Comparison of ENCODE assay signal across 14 cellular contexts in genomic region chr19:14318873-14319272, GRCh38.
DNase-seq lines count a peak whose midpoint lies in the region; ATAC-seq and TF ChIP-seq lines count a peak whose summit lies in the region.
"Had no signal": no experiment of that assay in that cellular context is flagged by ENCODE, and none has a peak within 500 bp of the region (broad histone marks: within the 10 kb centered on the region; RNA-seq: fewer than 3 reads in every experiment).

No MANE protein-coding gene starts in this region.

- no peak overlapping the region for H3K4me3 ChIP-seq in astrocyte of the cerebellum (ENCODE audit: low read depth, low read length)
- H3K4me3 ChIP-seq: MG63 had no signal

- no peak overlapping the region for H3K4me3 Mint-ChIP-seq in mesothelial cell of epicardium
- H3K4me3 Mint-ChIP-seq: CD4-positive, alpha-beta memory T cell; naive B cell had no signal

- DNase-seq in ACHN (peak; percentile 8), GM13976 (ENCODE audit: low spot score) (peak; percentile 83), astrocyte of the cerebellum (ENCODE audit: low read depth) (no peak), iPS-NIHi7 (ENCODE audit: extremely low spot score) (peak; percentile 81), mesothelial cell of epicardium (ENCODE audit: low spot score in 2 of 2, unreplicated experiment in 2 of 2) (no peak), NCI-H526 treated with DMSO at 0.1 percent for 48 hours (lab: John Stamatoyannopoulos, UW) (no peak)
- DNase-seq in stimulated activated CD4-positive, alpha-beta T cell treated with anti-CD3 and anti-CD28 coated beads, Interleukin-2, amount 100 ng/mL, for 24 hours, result no peak
- DNase-seq: activated effector memory CD4-positive, alpha-beta T cell treated with Interleukin-2 at 50 U/mL for 16 hours; CD4-positive, alpha-beta memory T cell; hippocampal formation; MG63; naive B cell; stimulated activated CD4-positive, alpha-beta T cell treated with anti-CD3 and anti-CD28 coated beads, Interleukin-15, amount 100 ng/mL, for 24 hours had no signal

- no peaks in the 10 kb centered on the region for H3K4me1 Mint-ChIP-seq in mesothelial cell of epicardium

- peaks cover 5% of the 10 kb centered on the region for H3K36me3 Mint-ChIP-seq in mesothelial cell of epicardium
- H3K36me3 Mint-ChIP-seq: CD4-positive, alpha-beta memory T cell had no signal

- peak; percentile 52 for TF ChIP-seq CTCF in GM13976 (IDR thresholded peaks at IDR 0.05; ENCODE audit: borderline replicate concordance, control extremely low read depth, extremely low read depth, insufficient read depth, missing control alignments)
- peak; percentile 13 for TF ChIP-seq CTCF in astrocyte of the cerebellum (IDR thresholded peaks at IDR 0.05; ENCODE audit: low read depth, low read length, missing control alignments)
- TF ChIP-seq CTCF in mesothelial cell of epicardium (IDR thresholded peaks at IDR 0.05; ENCODE audit: unreplicated experiment), result no peak

- H3K9me3 Mint-ChIP-seq in mesothelial cell of epicardium, result peaks cover 3% of the 10 kb centered on the region
- H3K9me3 Mint-ChIP-seq: CD4-positive, alpha-beta memory T cell had no signal

- H3K27ac Mint-ChIP-seq in mesothelial cell of epicardium, result no peak overlapping the region
- H3K27ac Mint-ChIP-seq: CD4-positive, alpha-beta memory T cell; naive B cell had no signal

- no peak for ATAC-seq in HG03025 (IDR thresholded peaks at IDR 0.05; ENCODE audit: low FRiP score, unreplicated experiment)

- in situ Hi-C loops in ACHN (cut with HindIII; ENCODE audit: low pct_ligation_motif_present, low pct_unique_long_range_greater_than_20kb, low sequenced_read_pairs), result no loop called here
- in situ Hi-C loops in GM13976 (cut with MboI; ENCODE audit: low sequenced_read_pairs, unreplicated experiment), result no loop called here
- in situ Hi-C loops in astrocyte of the cerebellum (cut with HindIII; ENCODE audit: low sequenced_read_pairs), result no loop called here

- no peaks in the 10 kb centered on the region for H3K27me3 Mint-ChIP-seq in mesothelial cell of epicardium (ENCODE audit: low read depth)
- H3K27me3 Mint-ChIP-seq: CD4-positive, alpha-beta memory T cell; naive B cell had no signal

Comparison
In these comparisons a context has a peak if more than half of its experiments do, and no peak if none do; other contexts are left out.
1. DNase-seq: peak in ACHN (single experiment), GM13976 (single experiment) and iPS-NIHi7 (single experiment); none in astrocyte of the cerebellum (single experiment), mesothelial cell of epicardium (0 of 2), NCI-H526 treated with DMSO at 0.1 percent for 48 hours (single experiment) and stimulated activated CD4-positive, alpha-beta T cell treated with anti-CD3 and anti-CD28 coated beads, Interleukin-2, amount 100 ng/mL, for 24 hours (0 of 2).